In genomic region chr9:136685792-136686533, GRCh38 we compare ENCODE assay signal across 8 cellular contexts. TPM values are rescaled to one million over a fixed set of nuclear protein-coding genes. Genes with fewer than 3 reads are reported as not detected.
A peak's percentile ranks its signal among the peaks of the same experiment; 100 is the strongest.
DNase-seq lines count a peak whose midpoint lies in the region; TF ChIP-seq lines count a peak whose summit lies in the region.

No MANE protein-coding gene starts in this region.

- H4K20me1 ChIP-seq in PC-9 (ENCODE audit: insufficient read depth) = peaks cover 26% of the 10 kb centered on the region

- H3K79me2 ChIP-seq in PC-9 (ENCODE audit: low read depth) = peaks cover 29% of the 10 kb centered on the region

- peak overlapping the region; percentile 90 for H3K4me3 ChIP-seq in PC-9
- H3K4me3 ChIP-seq in esophagus muscularis mucosa = peak overlapping the region; percentile 68 to 91 (median 78)
- H3K4me3 ChIP-seq in ovary = peak overlapping the region; percentile 57

- 60% methylated on average over 13 of the region's 19 CpGs for WGBS in esophagus muscularis mucosa
- WGBS in ovary, 3 donors = 21 to 48% (median 44%) methylated on average over 11 to 19 of the region's 19 CpGs

- H3K36me3 ChIP-seq in PC-9 (ENCODE audit: low read depth) (no peaks in the 10 kb centered on the region), esophagus muscularis mucosa (peaks cover 0 to 3% (median 0%) of the 10 kb centered on the region in 4 donors), ovary (no peaks in the 10 kb centered on the region)

- no peak for TF ChIP-seq CTCF in PC-9 (conservative IDR thresholded peaks at IDR 0.05)
- no peak for TF ChIP-seq CTCF in esophagus muscularis mucosa (IDR thresholded peaks at IDR 0.05)
- TF ChIP-seq CTCF in ovary (IDR thresholded peaks at IDR 0.05) = no peak

- no peak for TF ChIP-seq POLR2A in esophagus muscularis mucosa (IDR thresholded peaks at IDR 0.05; ENCODE audit: low read depth)
- no peak for TF ChIP-seq POLR2A in ovary (IDR thresholded peaks at IDR 0.05)

- DNase-seq in EH (ENCODE audit: low read depth) (peak; percentile 29), PC-9 (no peak), esophagus muscularis mucosa (ENCODE audit: extremely low spot score) (no peak), ovary (peak in 2 of 5 donors; percentile 57 to 58), retina (no peak), EL (no peak), ureter (ENCODE audit: low spot score) (no peak), posterior cingulate gyrus (no peak)

- CTCF ChIA-PET in PC-9 (lab: Charles Lee) = no interaction called here

- H3K27me3 ChIP-seq in PC-9 (ENCODE audit: insufficient read depth, low read depth) = no peaks in the 10 kb centered on the region
- no peaks in the 10 kb centered on the region for H3K27me3 ChIP-seq in esophagus muscularis mucosa
- H3K27me3 ChIP-seq in ovary = no peaks in the 10 kb centered on the region

- TF ChIP-seq EP300 in esophagus muscularis mucosa (IDR thresholded peaks at IDR 0.05) (no peak), ovary (IDR thresholded peaks at IDR 0.05) (no peak)

- H2AFZ ChIP-seq in PC-9 = peak overlapping the region; percentile 93

- intact Hi-C loops in PC-9 (cut with micrococcal nuclease; ENCODE audit: unreplicated experiment) (no loop called here), esophagus muscularis mucosa (cut with DNase I) (loop anchor here (5.0 kb wide), 1 partner anchor 41 kb away; no protein-coding TSS in a partner anchor), ovary (cut with DNase I) (no loop called here), posterior cingulate gyrus (cut with DNase I) (no loop called here)

- no peaks in the 10 kb centered on the region for H3K9me3 ChIP-seq in PC-9 (ENCODE audit: insufficient read depth, low read depth)
- no peaks in the 10 kb centered on the region for H3K9me3 ChIP-seq in esophagus muscularis mucosa
- H3K9me3 ChIP-seq in ovary = no peaks in the 10 kb centered on the region

- H3K4me2 ChIP-seq in PC-9 = peak overlapping the region; percentile 99

- TSS peak; percentile 52 for BruUV-seq in PC-9 (replicated peaks; lab: Mats Ljungman, UMichigan)

- no peak overlapping the region for H3K27ac ChIP-seq in PC-9
- H3K27ac ChIP-seq in esophagus muscularis mucosa (replicated peaks in 1 of 4) = peak overlapping the region; percentile 75 to 93 (median 82)
- H3K27ac ChIP-seq in ovary = no peak overlapping the region

- POLR2A ChIA-PET in PC-9 (lab: Charles Lee; ENCODE audit: unreplicated experiment) = no interaction called here

- H3K4me1 ChIP-seq in PC-9 (replicated peaks; ENCODE audit: insufficient read depth) (peaks cover 20% of the 10 kb centered on the region), esophagus muscularis mucosa (peaks cover 52 to 75% (median 58%) of the 10 kb centered on the region in 4 donors), ovary (ENCODE audit: insufficient read depth) (no peaks in the 10 kb centered on the region)

- H3K9me2 ChIP-seq in PC-9 (ENCODE audit: insufficient read depth) = no peaks in the 10 kb centered on the region

- H3F3A ChIP-seq in PC-9 (ENCODE audit: insufficient read depth, low read depth) = peaks cover 14% of the 10 kb centered on the region; the same call in 1 of the 2 replicates

RNA-seq across cellular contexts. Expression of gene AGPAT2, which starts 1.3 kb away (rescaled TPM):
- total RNA-seq in PC-9 (2021) = 124 and 136 TPM in 2 replicates
- total RNA-seq in esophagus muscularis mucosa = 10 to 100 TPM; 22.0 to 52.8 (median 39.3) TPM
- 10 to 100 TPM; 14.4 to 40.9 (median 24.8) TPM for total RNA-seq in ovary
- 10 to 100 TPM in 1 of 2 donors, 1 to 10 TPM in 1; 6.1 to 23.9 TPM for polyA plus RNA-seq in ovary
- 52.2 TPM for total RNA-seq in ureter

RNA-seq across cellular contexts. Expression of gene EGFL7, which starts 23.2 kb away (rescaled TPM):
- 53.1 and 70.7 TPM in 2 replicates for total RNA-seq in PC-9 (2021)
- 100 to 1,000 TPM in 1 of 4 donors, 10 to 100 TPM in 3; 33.2 to 134 (median 78.7) TPM for total RNA-seq in esophagus muscularis mucosa
- 100 to 1,000 TPM in 1 of 7 donors, 10 to 100 TPM in 6; 27.1 to 113 (median 43.4) TPM for total RNA-seq in ovary
- polyA plus RNA-seq in ovary = 100 to 1,000 TPM in 1 of 2 donors, under 1 TPM in 1; 0.18 to 105 TPM
- 109 TPM for total RNA-seq in ureter

RNA-seq across cellular contexts. Expression of gene DIPK1B, which starts 26.4 kb away (rescaled TPM):
- 19.0 and 32.6 TPM in 2 replicates for total RNA-seq in PC-9 (2021)
- 10 to 100 TPM in 3 of 4 donors, 1 to 10 TPM in 1; 6.6 to 27.8 (median 21.5) TPM for total RNA-seq in esophagus muscularis mucosa
- 10 to 100 TPM in 5 of 7 donors, 1 to 10 TPM in 2; 5.2 to 23.4 (median 13.1) TPM for total RNA-seq in ovary
- polyA plus RNA-seq in ovary = 10 to 100 TPM in 1 of 2 donors, 1 to 10 TPM in 1; 2.9 to 15.0 TPM
- total RNA-seq in ureter = 6.6 TPM

RNA-seq across cellular contexts. Expression of gene LCN10, which starts 56.8 kb away (rescaled TPM):
- total RNA-seq in PC-9 (2021) = 0.94 and 2.2 TPM in 2 replicates
- total RNA-seq in esophagus muscularis mucosa = 10 to 100 TPM in 2 of 4 donors, 1 to 10 TPM in 2; 7.0 to 12.6 (median 9.8) TPM
- total RNA-seq in ovary = 10 to 100 TPM in 2 of 7 donors, 1 to 10 TPM in 5; 1.4 to 45.4 (median 4.5) TPM
- 10 to 100 TPM in 1 of 2 donors, 1 to 10 TPM in 1; 2.4 to 15.2 TPM for polyA plus RNA-seq in ovary
- total RNA-seq in ureter = 40.6 TPM

Comparison
In these comparisons a context has a peak if more than half of its experiments do, and no peak if none do; other contexts are left out.
1. H3K27ac ChIP-seq: peak in esophagus muscularis mucosa (4 of 4); none in PC-9 (single experiment) and ovary (0 of 2).
2. Peak in every context shown above with its lines, with median percentiles within 50 percentile points of each other: H3K4me3 ChIP-seq.